11 cellular contexts compared by ENCODE assay signal in genomic region chr10:133056001-133056400, GRCh38. TPM values are rescaled to one million over a fixed set of nuclear protein-coding genes. Genes with fewer than 3 reads are reported as not detected.
"Had no signal": no experiment of that assay in that cellular context is flagged by ENCODE, and none has a peak within 500 bp of the region (broad histone marks: within the 10 kb centered on the region; RNA-seq: fewer than 3 reads in every experiment).

No MANE protein-coding gene starts in this region.

- DNase-seq: GM23248, GOT3, H7, HFFc6, IMR-90, KG1 had no signal

- H3K9ac ChIP-seq: GM23248 had no signal

- H3K27ac Mint-ChIP-seq: HFFc6 had no signal

- H3K27ac ChIP-seq: GM23248 had no signal

- H3K4me1 ChIP-seq: HAP-1 had no signal

- H2AFZ ChIP-seq: GM23248 had no signal

- H3K4me3 Mint-ChIP-seq: HFFc6 had no signal

- H3K9me3 ChIP-seq: HAP-1 had no signal

- H3K4me3 ChIP-seq: GM23248, HAP-1, K562 had no signal

- ATAC-seq: HCT116, K562 had no signal

- H3K36me3 ChIP-seq: HAP-1 had no signal

RNA-seq across cellular contexts. Expression of gene ADGRA1, which starts 31.7 kb away (rescaled TPM):
- total RNA-seq: GM23248, H4, HFFc6, HT-29, IMR-90, K562 had no signal
